In the genomic region with DNA sequence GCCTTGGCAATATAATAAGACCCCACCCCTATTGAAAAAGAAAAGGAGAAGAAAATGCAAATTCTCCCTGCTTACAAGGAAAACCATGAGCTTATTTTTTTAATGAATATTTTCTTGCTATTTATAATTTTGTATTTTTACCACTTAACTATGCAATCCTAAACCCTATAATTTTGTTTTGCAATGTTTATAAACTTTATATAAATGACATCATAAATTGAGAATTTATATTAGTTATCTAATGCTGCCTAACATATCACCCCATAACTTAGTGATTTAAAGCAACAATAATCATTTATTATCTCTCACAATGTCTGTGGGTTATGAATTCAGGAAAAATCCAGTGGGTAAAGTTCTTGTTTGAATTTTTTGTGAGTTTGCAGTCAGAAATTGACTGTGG, we compare ENCODE assay signal across 32 cellular contexts.
DNase-seq lines count a peak whose midpoint lies in the region; ATAC-seq, FAIRE-seq and TF ChIP-seq lines count a peak whose summit lies in the region.
"Had no signal": no experiment of that assay in that cellular context is flagged by ENCODE, and none has a peak within 500 bp of the region (broad histone marks: within the 10 kb centered on the region; RNA-seq: fewer than 3 reads in every experiment).

No MANE protein-coding gene starts in this region.

- TF ChIP-seq CTCF in HepG2 (CRISPR knock-in tag; IDR thresholded peaks at IDR 0.05) (no peak), right lobe of liver (IDR thresholded peaks at IDR 0.05) (no peak), HEK293 (tag by site-specific recombination; IDR thresholded peaks at IDR 0.05) (no peak), PC-3 (conservative IDR thresholded peaks at IDR 0.05; ENCODE audit: low read depth, low read length) (no peak), PC-9 (conservative IDR thresholded peaks at IDR 0.05) (no peak)

- H3K27me3 ChIP-seq in HepG2 (ENCODE audit: control insufficient read depth in 1 of 2, insufficient read depth in 2 of 2, low read length in 2 of 2): no peaks in the 10 kb centered on the region
- no peaks in the 10 kb centered on the region for H3K27me3 ChIP-seq in right lobe of liver
- no peaks in the 10 kb centered on the region for H3K27me3 ChIP-seq in PC-3 (ENCODE audit: low read length)
- H3K27me3 ChIP-seq in PC-9 (ENCODE audit: insufficient read depth, low read depth): no peaks in the 10 kb centered on the region
- H3K27me3 ChIP-seq: BE2C; BLaER1; BLaER1 treated with 17β-estradiol and CSF1 and Interleukin-3, amounts not matched to agents 10 nM and 100 nM had no signal

- no peaks in the 10 kb centered on the region for H4K20me1 ChIP-seq in HepG2 (ENCODE audit: insufficient read depth, low read length)
- no peaks in the 10 kb centered on the region for H4K20me1 ChIP-seq in PC-3 (ENCODE audit: low read length)
- H4K20me1 ChIP-seq in PC-9 (ENCODE audit: insufficient read depth): no peaks in the 10 kb centered on the region
- H4K20me1 ChIP-seq: BLaER1; BLaER1 treated with 17β-estradiol and CSF1 and Interleukin-3, amounts not matched to agents 10 nM and 100 nM had no signal

- no peaks in the 10 kb centered on the region for H3F3A ChIP-seq in PC-3 (ENCODE audit: low read length, unreplicated experiment)
- H3F3A ChIP-seq in PC-9 (ENCODE audit: insufficient read depth, low read depth): no peaks in the 10 kb centered on the region

- in situ Hi-C loops in HepG2 (cut with HindIII; ENCODE audit: extremely low pct_ligation_motif_present, low pct_unique_long_range_greater_than_20kb): no loop called here

- H3K4me3 ChIP-seq in HepG2 (replicated peaks in 1 of 3; ENCODE audit: insufficient read depth in 1 of 3, low read depth in 2 of 3, low read length in 3 of 3) (no peak overlapping the region), right lobe of liver (no peak overlapping the region), HEK293 (ENCODE audit: low read depth, low read length) (no peak overlapping the region), PC-3 (ENCODE audit: low read length) (no peak overlapping the region), PC-9 (no peak overlapping the region)
- H3K4me3 ChIP-seq: A549; BLaER1; BLaER1 treated with 17β-estradiol and CSF1 and Interleukin-3, amounts not matched to agents 10 nM and 100 nM had no signal

- CTCF ChIA-PET in HepG2 (lab: Yijun Ruan, JAX; ENCODE audit: low intra/inter-chr PET ratio, low total read pairs): no interaction called here
- CTCF ChIA-PET in HEK293 (lab: Yijun Ruan, JAX): interaction anchor here (0.7 kb wide), 1 partner anchor 9 kb away, joined by 3 read pairs; no protein-coding TSS in a partner anchor
- CTCF ChIA-PET in PC-3 (lab: Charles Lee): no interaction called here
- CTCF ChIA-PET in PC-9 (lab: Charles Lee): no interaction called here

- H3K9ac ChIP-seq in HepG2 (ENCODE audit: insufficient read depth, low read depth, low read length) (no peak overlapping the region), PC-3 (ENCODE audit: low read length) (no peak overlapping the region)
- H3K9ac ChIP-seq: BLaER1; BLaER1 treated with 17β-estradiol and CSF1 and Interleukin-3, amounts not matched to agents 10 nM and 100 nM had no signal

- H3K9me2 ChIP-seq in PC-3 (replicated peaks; ENCODE audit: low read length) (no peaks in the 10 kb centered on the region), PC-9 (ENCODE audit: insufficient read depth) (no peaks in the 10 kb centered on the region)

- H3K36me3 ChIP-seq in HepG2 (replicated peaks in 1 of 2; ENCODE audit: control insufficient read depth in 1 of 2, insufficient read depth in 2 of 2, low read length in 2 of 2): no peaks in the 10 kb centered on the region
- no peaks in the 10 kb centered on the region for H3K36me3 ChIP-seq in right lobe of liver
- H3K36me3 ChIP-seq in HEK293 (ENCODE audit: control insufficient read depth in 2 of 2, insufficient read depth in 1 of 2, low read length in 2 of 2): no peaks in the 10 kb centered on the region
- no peaks in the 10 kb centered on the region for H3K36me3 ChIP-seq in PC-3 (ENCODE audit: low read depth, low read length)
- H3K36me3 ChIP-seq in PC-9 (ENCODE audit: low read depth): no peaks in the 10 kb centered on the region
- H3K36me3 ChIP-seq: BE2C; BLaER1; BLaER1 treated with 17β-estradiol and CSF1 and Interleukin-3, amounts not matched to agents 10 nM and 100 nM had no signal

- ATAC-seq in HepG2 (no peak), right lobe of liver (no peak), PC-3 (no peak)
- ATAC-seq: A549; CD8-positive, alpha-beta T cell had no signal

- no peak for FAIRE-seq in HepG2 (lab: Jason Lieb, UNC)
- FAIRE-seq: A204.1, A549 had no signal

- H3K9me3 ChIP-seq in HepG2 (ENCODE audit: low read length) (peaks cover 82% of the 10 kb centered on the region), right lobe of liver (no peaks in the 10 kb centered on the region), HEK293 (ENCODE audit: control insufficient read depth, insufficient read depth, low read depth, low read length) (no peaks in the 10 kb centered on the region), PC-3 (ENCODE audit: low read length) (no peaks in the 10 kb centered on the region), PC-9 (ENCODE audit: insufficient read depth, low read depth) (no peaks in the 10 kb centered on the region)
- H3K9me3 ChIP-seq: BE2C, Caco-2 had no signal

- TF ChIP-seq POLR2A in HepG2 (IDR thresholded peaks at IDR 0.05; ENCODE audit: insufficient read depth in 1 of 2, low read depth in 2 of 2, low read length in 2 of 2) (no peak), right lobe of liver (IDR thresholded peaks at IDR 0.05) (no peak)

- no peak overlapping the region for H3K4me2 ChIP-seq in HepG2 (ENCODE audit: low read depth, low read length)
- H3K4me2 ChIP-seq in PC-3 (ENCODE audit: low read length): peak overlapping the region; percentile 36
- H3K4me2 ChIP-seq in PC-9: no peak overlapping the region
- H3K4me2 ChIP-seq: A549; BLaER1; BLaER1 treated with 17β-estradiol and CSF1 and Interleukin-3, amounts not matched to agents 10 nM and 100 nM had no signal

- TF ChIP-seq RAD21 in HepG2 (CRISPR knock-in tag; IDR thresholded peaks at IDR 0.05): no peak

- no peak for TF ChIP-seq EP300 in HepG2 (IDR thresholded peaks at IDR 0.05; ENCODE audit: low read depth in 2 of 2, low read length in 2 of 2)
- TF ChIP-seq EP300 in HepG2 (CRISPR knock-in tag; IDR thresholded peaks at IDR 0.05; ENCODE audit: borderline replicate concordance): no peak

- no peak overlapping the region for H2AFZ ChIP-seq in HepG2 (ENCODE audit: low read length)
- no peak overlapping the region; the same call in 1 of the 2 replicates for H2AFZ ChIP-seq in PC-3 (ENCODE audit: low read length)
- no peak overlapping the region for H2AFZ ChIP-seq in PC-9

- H3K4me1 ChIP-seq in HepG2 (ENCODE audit: insufficient read depth, low read length): no peaks in the 10 kb centered on the region
- no peaks in the 10 kb centered on the region for H3K4me1 ChIP-seq in right lobe of liver
- H3K4me1 ChIP-seq in HEK293 (ENCODE audit: control insufficient read depth, insufficient read depth, low read length): no peaks in the 10 kb centered on the region
- peaks cover 15% of the 10 kb centered on the region for H3K4me1 ChIP-seq in PC-3 (ENCODE audit: insufficient read depth, low read length)
- H3K4me1 ChIP-seq in PC-9 (replicated peaks; ENCODE audit: insufficient read depth): no peaks in the 10 kb centered on the region
- H3K4me1 ChIP-seq: A549, BE2C, Caco-2 had no signal

- BruUV-seq in HepG2 (replicated peaks; lab: Mats Ljungman, UMichigan): no TSS peak
- no TSS peak for BruUV-seq in PC-3 (replicated peaks; lab: Mats Ljungman, UMichigan)
- no TSS peak for BruUV-seq in PC-9 (replicated peaks; lab: Mats Ljungman, UMichigan)

- DNase-seq in HepG2 (ENCODE audit: low spot score) (no peak), right lobe of liver (no peak), PC-3 (no peak), PC-9 (no peak)
- no peak for DNase-seq in stimulated activated CD4-positive, alpha-beta T cell treated with anti-CD3 and anti-CD28 coated beads, Interleukin-4, amount 100 ng/mL, for 1 hour
- DNase-seq: 8988T; ACHN; AML-193; BE2C; C1 segment of cervical spinal cord; Caco-2; Calu3; CD4-positive, alpha-beta memory T cell; CD4-positive, alpha-beta T cell; CD4-positive, CD25-positive, alpha-beta regulatory T cell; CD8-positive, alpha-beta memory T cell; CD8-positive, alpha-beta T cell; COR-L47; DMS 273 treated with DMSO at 0.1 percent for 48 hours; DMS153; DMS53; DMS79; DMS79 treated with DMSO at 0.1 percent for 48 hours; DND-41; EL had no signal

- intact Hi-C loops in HepG2 (cut with micrococcal nuclease; ENCODE audit: unreplicated experiment) (no loop called here), right lobe of liver (cut with DNase I) (no loop called here), PC-3 (cut with micrococcal nuclease) (no loop called here), PC-9 (cut with micrococcal nuclease; ENCODE audit: unreplicated experiment) (loop anchor here (1.0 kb wide), 1 partner anchor 26 kb away; no protein-coding TSS in a partner anchor)

- H3K27ac ChIP-seq in HepG2 (ENCODE audit: extremely low read length, insufficient read depth, low read length) (no peak overlapping the region), right lobe of liver (no peak overlapping the region), HEK293 (ENCODE audit: extremely low read depth, low read depth, low read length) (no peak overlapping the region), PC-3 (ENCODE audit: low read length) (peak overlapping the region; percentile 39), PC-9 (no peak overlapping the region)
- H3K27ac ChIP-seq: 22Rv1; A549; BLaER1; BLaER1 treated with 17β-estradiol and CSF1 and Interleukin-3, amounts not matched to agents 10 nM and 100 nM; C4-2B had no signal

- H3K79me2 ChIP-seq in HepG2 (ENCODE audit: insufficient read depth, low read length) (no peaks in the 10 kb centered on the region), PC-3 (ENCODE audit: low read length) (no peaks in the 10 kb centered on the region), PC-9 (ENCODE audit: low read depth) (no peaks in the 10 kb centered on the region)

- POLR2A ChIA-PET in HepG2 (lab: Yijun Ruan, JAX): no interaction called here
- POLR2A ChIA-PET in HEK293 (lab: Yijun Ruan, JAX): no interaction called here
- POLR2A ChIA-PET in PC-3 (lab: Charles Lee; ENCODE audit: unreplicated experiment): no interaction called here
- POLR2A ChIA-PET in PC-9 (lab: Charles Lee; ENCODE audit: unreplicated experiment): no interaction called here

TF ChIP-seq in HepG2, 621 proteins besides CTCF, POLR2A, EP300 and RAD21:
- TF ChIP-seq PRMT3 (CRISPR knock-in tag; IDR thresholded peaks at IDR 0.05; ENCODE audit: borderline replicate concordance, low read depth) (no peak), ATF7 (IDR thresholded peaks at IDR 0.05) (peak; percentile 72), ATF7 (CRISPR knock-in tag; IDR thresholded peaks at IDR 0.05) (no peak)
